Comparison of ENCODE assay signal across 40 cellular contexts in the genomic region with DNA sequence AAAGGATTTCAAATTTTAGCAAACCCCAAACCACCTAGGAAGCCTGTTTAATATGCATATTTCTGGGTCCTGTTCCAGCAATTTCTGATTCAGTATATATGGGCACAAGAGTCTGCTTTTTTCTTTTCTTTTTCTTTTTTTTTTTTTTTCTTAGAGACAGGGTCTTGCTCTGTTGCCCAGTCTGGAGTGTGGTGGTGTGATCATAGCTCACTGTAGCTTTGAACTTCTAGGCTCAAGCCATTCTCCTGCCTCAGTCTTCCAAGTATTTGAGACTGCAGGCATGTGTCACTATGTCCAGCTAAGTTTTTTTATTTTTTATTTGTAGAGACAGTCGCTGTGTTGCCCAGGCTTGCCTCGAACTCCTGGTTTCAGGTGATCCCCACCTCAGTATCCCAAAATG.
"Had no signal": no experiment of that assay in that cellular context is flagged by ENCODE, and none has a peak within 500 bp of the region (broad histone marks: within the 10 kb centered on the region; RNA-seq: fewer than 3 reads in every experiment).

No MANE protein-coding gene starts in this region.

- H3K27me3 Mint-ChIP-seq: activated naive CD4-positive, alpha-beta T cell treated with anti-CD3 and anti-CD28 coated beads, Interleukin-2, amount 10 ng/mL, durations not matched to agents 7 days and 5 days; activated naive CD4-positive, alpha-beta T cell treated with anti-CD3 and anti-CD28 coated beads, Interleukin-2, amount 50 U/mL, for 24 hours; activated naive CD8-positive, alpha-beta T cell; activated naive CD8-positive, alpha-beta T cell treated with anti-CD3 and anti-CD28 coated beads for 36 hours; activated naive CD8-positive, alpha-beta T cell treated with anti-CD3 and anti-CD28 coated beads, Interleukin-2, amount 10 ng/mL, durations not matched to agents 7 days and 5 days; activated naive CD8-positive, alpha-beta T cell treated with anti-CD3 and anti-CD28 coated beads, Interleukin-2, amount 50 U/mL, for 24 hours; activated T-cell treated with anti-CD3 and anti-CD28 coated beads, Interleukin-2, amount 50 U/mL, for 24 hours; activated T-helper 17 cell treated with anti-CD3 and anti-CD28 coated beads, Interleukin-2, amount 50 U/mL, for 72 hours; brain; central memory CD8-positive, alpha-beta T cell had no signal

- H3K36me3 ChIP-seq: adrenal gland, ascending aorta, brain microvascular endothelial cell, breast epithelium, cardiac muscle cell had no signal

- H3K27me3 ChIP-seq: adrenal gland, ascending aorta, body of pancreas, brain microvascular endothelial cell, breast epithelium, cardiac muscle cell had no signal

- H3K4me3 Mint-ChIP-seq: activated naive CD4-positive, alpha-beta T cell treated with anti-CD3 and anti-CD28 coated beads for 36 hours; activated naive CD4-positive, alpha-beta T cell treated with anti-CD3 and anti-CD28 coated beads, Interleukin-2, amount 10 ng/mL, durations not matched to agents 7 days and 5 days; activated naive CD4-positive, alpha-beta T cell treated with anti-CD3 and anti-CD28 coated beads, Interleukin-2, amount 50 U/mL, for 24 hours; activated naive CD8-positive, alpha-beta T cell; activated naive CD8-positive, alpha-beta T cell treated with anti-CD3 and anti-CD28 coated beads for 36 hours; activated naive CD8-positive, alpha-beta T cell treated with anti-CD3 and anti-CD28 coated beads, Interleukin-2, amount 10 ng/mL, durations not matched to agents 7 days and 5 days; activated naive CD8-positive, alpha-beta T cell treated with anti-CD3 and anti-CD28 coated beads, Interleukin-2, amount 50 U/mL, for 24 hours; activated T-cell treated with anti-CD3 and anti-CD28 coated beads, Interleukin-2, amount 50 U/mL, for 24 hours; activated T-cell treated with anti-CD3 and anti-CD28 coated beads, Interleukin-2, amount 50 U/mL, for 4 hours; activated T-cell treated with anti-CD3 and anti-CD28 coated beads, Interleukin-2, amount 50 U/mL, for 72 hours; activated T-helper 1 cell treated with anti-CD3 and anti-CD28 coated beads, Interleukin-12 subunit alpha, Interleukin-12 subunit beta, Interleukin-2, Interleukin-4 antibody, amounts not matched to agents 30 ng/mL and 10 ng/mL and 1 ng/mL, durations not matched to agents 14 hours and 24 hours and 36 hours; activated T-helper 17 cell treated with anti-CD3 and anti-CD28 coated beads, Interleukin-2, amount 50 U/mL, for 72 hours; brain; central memory CD8-positive, alpha-beta T cell had no signal

- DNase-seq: activated effector memory CD4-positive, alpha-beta T cell treated with anti-CD3 and anti-CD28 coated beads, Interleukin-2, amount 50 U/mL, for 16 hours; activated effector memory CD4-positive, alpha-beta T cell treated with Interleukin-2 at 50 U/mL for 16 hours; activated gamma-delta T cell; activated gamma-delta T cell treated with Interleukin-2 at 50 U/mL for 16 hours; activated naive CD4-positive, alpha-beta T cell; activated naive CD4-positive, alpha-beta T cell treated with anti-CD3 and anti-CD28 coated beads for 36 hours; activated naive CD4-positive, alpha-beta T cell treated with anti-CD3 and anti-CD28 coated beads, Interleukin-2, amount 10 ng/mL, durations not matched to agents 7 days and 5 days; activated naive CD4-positive, alpha-beta T cell treated with anti-CD3 and anti-CD28 coated beads, Interleukin-2, amount 50 U/mL, for 16 hours; activated naive CD4-positive, alpha-beta T cell treated with Interleukin-2 at 50 U/mL for 16 hours; activated naive CD8-positive, alpha-beta T cell treated with anti-CD3 and anti-CD28 coated beads for 36 hours; activated naive CD8-positive, alpha-beta T cell treated with anti-CD3 and anti-CD28 coated beads, Interleukin-2, amount 10 ng/mL, durations not matched to agents 7 days and 5 days; activated naive CD8-positive, alpha-beta T cell treated with anti-CD3 and anti-CD28 coated beads, Interleukin-2, amount 50 U/mL, for 24 hours; activated T-cell treated with anti-CD3 and anti-CD28 coated beads, Interleukin-2, amount 50 U/mL, for 1 hour; activated T-cell treated with anti-CD3 and anti-CD28 coated beads, Interleukin-2, amount 50 U/mL, for 24 hours; activated T-cell treated with anti-CD3 and anti-CD28 coated beads, Interleukin-2, amount 50 U/mL, for 4 hours; activated T-cell treated with anti-CD3 and anti-CD28 coated beads, Interleukin-2, amount 50 U/mL, for 48 hours; activated T-cell treated with anti-CD3 and anti-CD28 coated beads, Interleukin-2, amount 50 U/mL, for 72 hours; adrenal gland; amniotic stem cell; amygdala; anterior cingulate cortex; aorta; body of pancreas; brain microvascular endothelial cell; caudate nucleus; central memory CD4-positive, alpha-beta T cell; cerebellar nuclear complex had no signal

- FAIRE-seq: astrocyte, bronchial epithelial cell had no signal

- H3K4me3 ChIP-seq: adrenal gland, ascending aorta, body of pancreas, breast epithelium, cardiac muscle cell had no signal

- ATAC-seq: activated naive CD4-positive, alpha-beta T cell treated with anti-CD3 and anti-CD28 coated beads, Interleukin-2, amount 50 U/mL, for 72 hours; activated naive CD8-positive, alpha-beta T cell treated with anti-CD3 and anti-CD28 coated beads, Interleukin-2, amount 50 U/mL, for 24 hours; activated T-cell treated with anti-CD3 and anti-CD28 coated beads, Interleukin-2, amount 50 U/mL, for 4 hours; activated T-cell treated with anti-CD3 and anti-CD28 coated beads, Interleukin-2, amount 50 U/mL, for 72 hours; activated T-helper 17 cell treated with anti-CD3 and anti-CD28 coated beads, Interleukin-2, amount 50 U/mL, for 72 hours; body of pancreas had no signal

- H3K9me3 Mint-ChIP-seq: activated naive CD4-positive, alpha-beta T cell treated with anti-CD3 and anti-CD28 coated beads, Interleukin-2, amount 10 ng/mL, durations not matched to agents 7 days and 5 days; activated naive CD4-positive, alpha-beta T cell treated with anti-CD3 and anti-CD28 coated beads, Interleukin-2, amount 50 U/mL, for 24 hours; activated naive CD4-positive, alpha-beta T cell treated with anti-CD3 and anti-CD28 coated beads, Interleukin-2, amount 50 U/mL, for 72 hours; activated naive CD8-positive, alpha-beta T cell treated with anti-CD3 and anti-CD28 coated beads for 36 hours; activated naive CD8-positive, alpha-beta T cell treated with anti-CD3 and anti-CD28 coated beads, Interleukin-2, amount 10 ng/mL, durations not matched to agents 7 days and 5 days; activated naive CD8-positive, alpha-beta T cell treated with anti-CD3 and anti-CD28 coated beads, Interleukin-2, amount 50 U/mL, for 24 hours; activated T-cell treated with anti-CD3 and anti-CD28 coated beads, Interleukin-2, amount 50 U/mL, for 24 hours; activated T-cell treated with anti-CD3 and anti-CD28 coated beads, Interleukin-2, amount 50 U/mL, for 4 hours; activated T-cell treated with anti-CD3 and anti-CD28 coated beads, Interleukin-2, amount 50 U/mL, for 72 hours; activated T-helper 1 cell treated with anti-CD3 and anti-CD28 coated beads, Interleukin-12 subunit alpha, Interleukin-12 subunit beta, Interleukin-2, Interleukin-4 antibody, amounts not matched to agents 30 ng/mL and 10 ng/mL and 1 ng/mL, durations not matched to agents 14 hours and 24 hours and 36 hours; activated T-helper 17 cell treated with anti-CD3 and anti-CD28 coated beads, Interleukin-2, amount 50 U/mL, for 72 hours; activated T-helper 2 cell treated with anti-CD3 and anti-CD28 coated beads, Interferon-gamma antibody, Interleukin-2, Interleukin-4, amounts not matched to agents 10 μg/mL and 5 μg/mL and 100 μg/mL, durations not matched to agents 14 hours and 24 hours and 36 hours; central memory CD8-positive, alpha-beta T cell had no signal

- H3K27ac Mint-ChIP-seq: activated naive CD4-positive, alpha-beta T cell treated with anti-CD3 and anti-CD28 coated beads for 36 hours; activated naive CD4-positive, alpha-beta T cell treated with anti-CD3 and anti-CD28 coated beads, Interleukin-2, amount 10 ng/mL, durations not matched to agents 7 days and 5 days; activated naive CD4-positive, alpha-beta T cell treated with anti-CD3 and anti-CD28 coated beads, Interleukin-2, amount 50 U/mL, for 24 hours; activated naive CD4-positive, alpha-beta T cell treated with anti-CD3 and anti-CD28 coated beads, Interleukin-2, amount 50 U/mL, for 72 hours; activated naive CD8-positive, alpha-beta T cell; activated naive CD8-positive, alpha-beta T cell treated with anti-CD3 and anti-CD28 coated beads for 36 hours; activated naive CD8-positive, alpha-beta T cell treated with anti-CD3 and anti-CD28 coated beads, Interleukin-2, amount 10 ng/mL, durations not matched to agents 7 days and 5 days; activated naive CD8-positive, alpha-beta T cell treated with anti-CD3 and anti-CD28 coated beads, Interleukin-2, amount 50 U/mL, for 24 hours; activated T-cell treated with anti-CD3 and anti-CD28 coated beads, Interleukin-2, amount 50 U/mL, for 24 hours; activated T-cell treated with anti-CD3 and anti-CD28 coated beads, Interleukin-2, amount 50 U/mL, for 72 hours; activated T-helper 1 cell treated with anti-CD3 and anti-CD28 coated beads, Interleukin-12 subunit alpha, Interleukin-12 subunit beta, Interleukin-2, Interleukin-4 antibody, amounts not matched to agents 30 ng/mL and 10 ng/mL and 1 ng/mL, durations not matched to agents 14 hours and 24 hours and 36 hours; activated T-helper 17 cell treated with anti-CD3 and anti-CD28 coated beads, Interleukin-2, amount 50 U/mL, for 72 hours; activated T-helper 2 cell treated with anti-CD3 and anti-CD28 coated beads, Interferon-gamma antibody, Interleukin-2, Interleukin-4, amounts not matched to agents 10 μg/mL and 5 μg/mL and 100 μg/mL, durations not matched to agents 14 hours and 24 hours and 36 hours; brain had no signal

- H3K4me1 ChIP-seq: adrenal gland, ascending aorta, body of pancreas, breast epithelium had no signal

- H3K9me3 ChIP-seq: adrenal gland, ascending aorta, body of pancreas, breast epithelium had no signal

- H3K27ac ChIP-seq: adrenal gland, ascending aorta, body of pancreas, brain microvascular endothelial cell, breast epithelium, cardiac muscle cell had no signal

- H3K4me1 Mint-ChIP-seq: brain had no signal
